15 cellular contexts compared by ENCODE assay signal in the genomic region with DNA sequence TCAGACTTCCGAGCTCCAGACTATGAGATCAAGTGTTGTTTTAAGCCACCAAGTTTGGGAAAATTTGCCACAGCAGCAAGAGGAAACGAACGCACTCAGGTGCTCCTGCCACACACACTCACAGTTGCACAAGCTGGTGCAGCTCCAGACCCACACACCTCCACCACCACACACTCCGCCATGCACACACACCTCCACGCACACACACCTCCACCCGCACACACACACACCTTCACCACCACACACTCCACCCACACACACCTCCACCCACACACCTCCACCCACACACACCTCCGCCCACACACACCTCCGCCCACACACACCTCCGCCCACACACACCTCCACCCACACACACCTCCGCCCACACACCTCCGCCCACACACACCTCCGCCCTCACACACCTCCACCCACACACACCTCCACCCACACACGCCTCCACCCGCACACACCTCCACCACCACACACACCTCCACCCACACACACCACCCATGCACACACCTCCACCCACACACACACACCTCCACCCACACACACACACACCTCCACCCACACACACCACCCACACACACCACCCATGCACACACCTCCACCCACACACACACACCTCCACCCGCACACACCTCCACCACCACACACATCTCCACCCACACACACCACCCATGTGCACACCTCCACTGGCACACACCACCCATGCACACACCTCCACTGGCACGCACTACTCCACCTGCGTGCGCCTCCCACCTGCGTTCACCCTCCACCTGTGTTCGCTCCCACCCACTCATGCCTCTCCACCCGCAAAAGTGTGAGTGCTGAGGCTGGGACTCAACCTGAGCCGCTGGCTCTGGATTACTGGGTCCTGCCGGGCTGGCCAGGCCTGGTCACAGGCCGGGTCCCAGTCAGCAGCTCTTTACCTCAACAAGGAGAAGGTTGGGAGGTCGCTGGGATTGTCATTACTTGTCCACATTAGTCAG.
DNase-seq lines count a peak whose midpoint lies in the region; ATAC-seq and TF ChIP-seq lines count a peak whose summit lies in the region.
"Had no signal": no experiment of that assay in that cellular context is flagged by ENCODE, and none has a peak within 500 bp of the region (broad histone marks: within the 10 kb centered on the region; RNA-seq: fewer than 3 reads in every experiment).

No MANE protein-coding gene starts in this region.

- no peak overlapping the region for H3K27ac ChIP-seq in CD8-positive, alpha-beta memory T cell (ENCODE audit: low read depth, low read length)
- no peak overlapping the region for H3K27ac ChIP-seq in neural progenitor cell
- H3K27ac ChIP-seq: 22Rv1, left ventricle myocardium inferior, transverse colon had no signal

- POLR2A ChIA-PET in CD8-positive, alpha-beta memory T cell (lab: Charles Lee), result no interaction called here

- no peak overlapping the region for H2AFZ ChIP-seq in neural progenitor cell (replicated peaks)

- H3K4me1 ChIP-seq in CD8-positive, alpha-beta memory T cell (ENCODE audit: insufficient read depth, low read length), result peaks cover 3% of the 10 kb centered on the region
- H3K4me1 ChIP-seq in neural progenitor cell, result peaks cover 9% of the 10 kb centered on the region

- CTCF ChIA-PET in CD8-positive, alpha-beta memory T cell (lab: Charles Lee), result no interaction called here

- H3K27ac Mint-ChIP-seq in T-helper 1 cell treated with Interleukin-12 subunit alpha and Interleukin-12 subunit beta and Interleukin-4 antibody, amounts not matched to agents 30 μg/mL and 1 μg/mL, for 36 hours, result peak overlapping the region; percentile 41
- H3K27ac Mint-ChIP-seq in CD8-positive, alpha-beta memory T cell, result peak overlapping the region in 5 of 8 donors; percentile 32 to 94 (median 60)
- H3K27ac Mint-ChIP-seq in activated naive CD8-positive, alpha-beta T cell, result peak overlapping the region; percentile 52
- peak overlapping the region; percentile 78 for H3K27ac Mint-ChIP-seq in neural progenitor cell

- H3F3A ChIP-seq in neural progenitor cell (ENCODE audit: low read depth), result peaks cover 15% of the 10 kb centered on the region

- H3K27me3 ChIP-seq in CD8-positive, alpha-beta memory T cell (ENCODE audit: insufficient read depth, low read length, poor library complexity, severe bottlenecking), result no peaks in the 10 kb centered on the region
- H3K27me3 ChIP-seq in neural progenitor cell, result peaks cover 17% of the 10 kb centered on the region

- H3K9me3 ChIP-seq in CD8-positive, alpha-beta memory T cell (ENCODE audit: low read length), result no peaks in the 10 kb centered on the region
- H3K9me3 ChIP-seq in neural progenitor cell (ENCODE audit: low read depth), result no peaks in the 10 kb centered on the region
- H3K9me3 ChIP-seq: Caco-2, transverse colon had no signal

- H3K9ac ChIP-seq in neural progenitor cell, result no peak overlapping the region

- H3K36me3 Mint-ChIP-seq in T-helper 1 cell treated with Interleukin-12 subunit alpha and Interleukin-12 subunit beta and Interleukin-4 antibody, amounts not matched to agents 30 μg/mL and 1 μg/mL, for 36 hours (ENCODE audit: low read depth), result no peaks in the 10 kb centered on the region
- no peaks in the 10 kb centered on the region for H3K36me3 Mint-ChIP-seq in CD8-positive, alpha-beta memory T cell
- no peaks in the 10 kb centered on the region for H3K36me3 Mint-ChIP-seq in activated naive CD8-positive, alpha-beta T cell
- no peaks in the 10 kb centered on the region for H3K36me3 Mint-ChIP-seq in neural progenitor cell

- no peak for DNase-seq in T-helper 1 cell
- no peak for DNase-seq in CD8-positive, alpha-beta memory T cell
- DNase-seq in neural progenitor cell (ENCODE audit: low spot score), result no peak
- DNase-seq in germinal center (ENCODE audit: low spot score), result no peak
- no peak for DNase-seq in middle frontal gyrus (ENCODE audit: extremely low spot score, low spot score)
- DNase-seq: activated effector memory CD4-positive, alpha-beta T cell treated with Interleukin-2 at 50 U/mL for 16 hours; central memory CD4-positive, alpha-beta T cell; left ventricle myocardium inferior; stimulated activated naive CD4-positive, alpha-beta T cell treated with Interleukin-2 at 50 U/mL for 16 hours; transverse colon had no signal

- H3K27me3 Mint-ChIP-seq in T-helper 1 cell treated with Interleukin-12 subunit alpha and Interleukin-12 subunit beta and Interleukin-4 antibody, amounts not matched to agents 30 μg/mL and 1 μg/mL, for 36 hours (ENCODE audit: low read depth), result no peaks in the 10 kb centered on the region
- H3K27me3 Mint-ChIP-seq in CD8-positive, alpha-beta memory T cell, result peaks cover 2 to 15% of the 10 kb centered on the region in 2 donors
- H3K27me3 Mint-ChIP-seq in activated naive CD8-positive, alpha-beta T cell, result peaks cover 11% of the 10 kb centered on the region
- peaks cover 28% of the 10 kb centered on the region for H3K27me3 Mint-ChIP-seq in neural progenitor cell (ENCODE audit: insufficient read depth, low read depth)

- no peak overlapping the region for H3K4me2 ChIP-seq in neural progenitor cell

- no peaks in the 10 kb centered on the region for H4K20me1 ChIP-seq in neural progenitor cell (ENCODE audit: low read depth)

- H3K9me3 Mint-ChIP-seq in T-helper 1 cell treated with Interleukin-12 subunit alpha and Interleukin-12 subunit beta and Interleukin-4 antibody, amounts not matched to agents 30 μg/mL and 1 μg/mL, for 36 hours, result no peaks in the 10 kb centered on the region
- peaks cover 0 to 8% (median 2%) of the 10 kb centered on the region in 5 donors for H3K9me3 Mint-ChIP-seq in CD8-positive, alpha-beta memory T cell
- H3K9me3 Mint-ChIP-seq in activated naive CD8-positive, alpha-beta T cell (ENCODE audit: low read depth), result no peaks in the 10 kb centered on the region
- no peaks in the 10 kb centered on the region for H3K9me3 Mint-ChIP-seq in neural progenitor cell

- H3K79me2 ChIP-seq in neural progenitor cell (ENCODE audit: low read depth), result no peaks in the 10 kb centered on the region

- no peak for TF ChIP-seq CTCF in neural progenitor cell (IDR thresholded peaks at IDR 0.05)

- no peaks in the 10 kb centered on the region for H3K36me3 ChIP-seq in CD8-positive, alpha-beta memory T cell (ENCODE audit: insufficient read depth, low read length)
- no peaks in the 10 kb centered on the region for H3K36me3 ChIP-seq in neural progenitor cell
- H3K36me3 ChIP-seq: left ventricle myocardium inferior, transverse colon had no signal

- no peak for ATAC-seq in GM21526 (IDR thresholded peaks at IDR 0.05; ENCODE audit: low FRiP score, unreplicated experiment)

- H3K4me3 ChIP-seq in CD8-positive, alpha-beta memory T cell (ENCODE audit: low read length), result no peak overlapping the region
- no peak overlapping the region for H3K4me3 ChIP-seq in neural progenitor cell
- H3K4me3 ChIP-seq: left ventricle myocardium inferior, transverse colon had no signal

- peaks cover 8% of the 10 kb centered on the region for H3K4me1 Mint-ChIP-seq in T-helper 1 cell treated with Interleukin-12 subunit alpha and Interleukin-12 subunit beta and Interleukin-4 antibody, amounts not matched to agents 30 μg/mL and 1 μg/mL, for 36 hours (ENCODE audit: low read depth)
- peaks cover 6 to 15% (median 10%) of the 10 kb centered on the region in 3 donors for H3K4me1 Mint-ChIP-seq in CD8-positive, alpha-beta memory T cell
- H3K4me1 Mint-ChIP-seq in activated naive CD8-positive, alpha-beta T cell (ENCODE audit: low read depth), result peaks cover 15% of the 10 kb centered on the region
- peaks cover 12% of the 10 kb centered on the region for H3K4me1 Mint-ChIP-seq in neural progenitor cell

- no peak overlapping the region for H3K4me3 Mint-ChIP-seq in T-helper 1 cell treated with Interleukin-12 subunit alpha and Interleukin-12 subunit beta and Interleukin-4 antibody, amounts not matched to agents 30 μg/mL and 1 μg/mL, for 36 hours
- H3K4me3 Mint-ChIP-seq in CD8-positive, alpha-beta memory T cell, result peak overlapping the region in 1 of 7 donors; percentile 19
- no peak overlapping the region for H3K4me3 Mint-ChIP-seq in activated naive CD8-positive, alpha-beta T cell
- peak overlapping the region; percentile 34 for H3K4me3 Mint-ChIP-seq in neural progenitor cell
